In genomic region chr10:101046332-101047238, GRCh38 we compare ENCODE assay signal across 16 cellular contexts. TPM values are rescaled to one million over a fixed set of nuclear protein-coding genes. Genes with fewer than 3 reads are reported as not detected.
A peak's percentile ranks its signal among the peaks of the same experiment; 100 is the strongest.
DNase-seq lines count a peak whose midpoint lies in the region; ATAC-seq and TF ChIP-seq lines count a peak whose summit lies in the region.
"Had no signal": no experiment of that assay in that cellular context is flagged by ENCODE, and none has a peak within 500 bp of the region (broad histone marks: within the 10 kb centered on the region; RNA-seq: fewer than 3 reads in every experiment).

No MANE protein-coding gene starts in this region.

- H3K4me1 ChIP-seq in BLaER1 (peaks cover 48% of the 10 kb centered on the region), HEK293 (ENCODE audit: control insufficient read depth, insufficient read depth, low read length) (peaks cover 11% of the 10 kb centered on the region), sigmoid colon (peaks cover 0 to 24% (median 22%) of the 10 kb centered on the region in 4 donors)

- TF ChIP-seq CTCF in HEK293 (tag by site-specific recombination; IDR thresholded peaks at IDR 0.05) = peak; percentile 50; the same call in 1 of the 2 replicates
- no peak for TF ChIP-seq CTCF in WTC11 (IDR thresholded peaks at IDR 0.05)
- TF ChIP-seq CTCF in sigmoid colon (IDR thresholded peaks at IDR 0.05) = no peak

- peaks cover 31% of the 10 kb centered on the region; the same call in 1 of the 2 replicates for H4K20me1 ChIP-seq in BLaER1

- no peaks in the 10 kb centered on the region for H3K9me3 Mint-ChIP-seq in WTC11
- H3K9me3 Mint-ChIP-seq: activated CD4-positive, alpha-beta T cell treated with anti-CD3 and anti-CD28 coated beads, Interleukin-2, amount 10 ng/mL, durations not matched to agents 7 days and 5 days; stimulated activated memory B cell treated with anti-CD40 and anti-IgM and Interleukin-4, amounts not matched to agents 10 μg/mL and 1 μg/mL and 100 μg/mL, for 72 hours had no signal

- no peak overlapping the region for H3K9ac ChIP-seq in BLaER1

- peak overlapping the region; percentile 73 for H3K4me3 Mint-ChIP-seq in WTC11
- H3K4me3 Mint-ChIP-seq: activated CD4-positive, alpha-beta T cell treated with anti-CD3 and anti-CD28 coated beads, Interleukin-2, amount 10 ng/mL, durations not matched to agents 7 days and 5 days; stimulated activated memory B cell treated with anti-CD40 and anti-IgM and Interleukin-4, amounts not matched to agents 10 μg/mL and 1 μg/mL and 100 μg/mL, for 72 hours had no signal

- ATAC-seq in WTC11 (peak; percentile 11), HG03159 (IDR thresholded peaks at IDR 0.05; ENCODE audit: unreplicated experiment) (no peak)
- ATAC-seq: stimulated activated memory B cell treated with anti-CD40 and anti-IgM and Interleukin-4, amounts not matched to agents 10 μg/mL and 1 μg/mL and 100 μg/mL, for 72 hours had no signal

- CTCF ChIA-PET in HEK293 (lab: Yijun Ruan, JAX) = interaction anchor here (0.8 to 10.1 kb wide), 9 partner anchors 9 to 96 kb away, joined by 3 to 112 read pairs (median 5); partner anchors contain the start of gene KAZALD1
- CTCF ChIA-PET in WTC11 (lab: Charles Lee) = interaction anchor here (0.5 to 10.4 kb wide), 19 partner anchors 8 to 245 kb away, joined by 3 to 405 read pairs (median 5); partner anchors contain the start of genes KAZALD1, LZTS2, PDZD7 and SFXN3

- intact Hi-C loops in sigmoid colon (cut with DNase I) = loop anchor here (5.0 kb wide), 1 partner anchor 96 kb away; no protein-coding TSS in a partner anchor

- H3K27ac ChIP-seq in BLaER1 (no peak overlapping the region), HEK293 (ENCODE audit: extremely low read depth, low read depth, low read length) (no peak overlapping the region), sigmoid colon (no peak overlapping the region)

- no peaks in the 10 kb centered on the region for H3K36me3 Mint-ChIP-seq in WTC11
- H3K36me3 Mint-ChIP-seq: stimulated activated memory B cell treated with anti-CD40 and anti-IgM and Interleukin-4, amounts not matched to agents 10 μg/mL and 1 μg/mL and 100 μg/mL, for 72 hours had no signal

- H3K9me3 ChIP-seq in BLaER1 (no peaks in the 10 kb centered on the region), HEK293 (ENCODE audit: control insufficient read depth, insufficient read depth, low read depth, low read length) (no peaks in the 10 kb centered on the region), sigmoid colon (no peaks in the 10 kb centered on the region)

- no peak for TF ChIP-seq POLR2A in sigmoid colon (IDR thresholded peaks at IDR 0.05)

- POLR2A ChIA-PET in HEK293 (lab: Yijun Ruan, JAX) = interaction anchor here (1.6 kb wide), 1 partner anchor 15 kb away, joined by 6 read pairs; the partner anchor contains the start of gene KAZALD1
- POLR2A ChIA-PET in WTC11 (lab: Charles Lee) = interaction anchor here (0.6 to 1.4 kb wide), 6 partner anchors 11 to 362 kb away, joined by 3 to 4 read pairs (median 3); no protein-coding TSS in a partner anchor

- no peak overlapping the region for H3K4me3 ChIP-seq in BLaER1
- H3K4me3 ChIP-seq in HEK293 (ENCODE audit: low read depth, low read length) = no peak overlapping the region
- H3K4me3 ChIP-seq in sigmoid colon = no peak overlapping the region
- H3K4me3 ChIP-seq: smooth muscle cell had no signal

- peaks cover 83% of the 10 kb centered on the region for H3K27me3 Mint-ChIP-seq in WTC11 (ENCODE audit: low read depth)

- no peak for TF ChIP-seq EP300 in sigmoid colon (IDR thresholded peaks at IDR 0.05)

- peaks cover 56% of the 10 kb centered on the region for H3K4me1 Mint-ChIP-seq in WTC11

- H3K36me3 ChIP-seq in BLaER1 = peaks cover 6% of the 10 kb centered on the region; the same call in 1 of the 2 replicates
- no peaks in the 10 kb centered on the region for H3K36me3 ChIP-seq in HEK293 (ENCODE audit: control insufficient read depth in 2 of 2, insufficient read depth in 1 of 2, low read length in 2 of 2)
- H3K36me3 ChIP-seq in sigmoid colon = no peaks in the 10 kb centered on the region

- DNase-seq in WTC11 (ENCODE audit: low spot score) (peak; percentile 59), left kidney (ENCODE audit: low read depth, low spot score) (peak; percentile 72), SHP77 treated with DMSO at 0.1 percent for 48 hours (lab: John Stamatoyannopoulos, UW) (no peak), sigmoid colon (no peak), COR-L47 (lab: John Stamatoyannopoulos, UW) (no peak)
- DNase-seq: activated CD4-positive, alpha-beta T cell treated with anti-CD3 and anti-CD28 coated beads, Interleukin-2, amount 10 ng/mL, durations not matched to agents 7 days and 5 days; activated T-cell treated with anti-CD3 and anti-CD28 coated beads, Interleukin-2, amount 50 U/mL, for 1 hour; cerebellar nuclear complex; DMS79; KG1; T-helper 2 cell had no signal

- no peak overlapping the region for H3K27ac Mint-ChIP-seq in WTC11
- H3K27ac Mint-ChIP-seq: activated CD4-positive, alpha-beta T cell treated with anti-CD3 and anti-CD28 coated beads, Interleukin-2, amount 10 ng/mL, durations not matched to agents 7 days and 5 days; stimulated activated memory B cell treated with anti-CD40 and anti-IgM and Interleukin-4, amounts not matched to agents 10 μg/mL and 1 μg/mL and 100 μg/mL, for 72 hours had no signal

- peak overlapping the region; percentile 64 for H3K4me2 ChIP-seq in BLaER1
- H3K4me2 ChIP-seq: smooth muscle cell had no signal

- peaks cover 48% of the 10 kb centered on the region for H3K27me3 ChIP-seq in BLaER1
- H3K27me3 ChIP-seq in sigmoid colon = peaks cover 36 to 57% (median 52%) of the 10 kb centered on the region in 3 donors

- WGBS in sigmoid colon, 2 donors = 53 to 61% methylated on average over 25 of the region's 25 CpGs

TF ChIP-seq in HEK293, 187 proteins besides CTCF, POLR2A, EP300 and RAD21 (continues in another document):
- no peak for TF ChIP-seq ZNF645 (tag by site-specific recombination; IDR thresholded peaks at IDR 0.05)
- TF ChIP-seq GLIS1 (tag by site-specific recombination; IDR thresholded peaks at IDR 0.05) = peak; percentile 26; the same call in 1 of the 2 replicates
- no peak for TF ChIP-seq ZNF549 (tag by site-specific recombination; IDR thresholded peaks at IDR 0.05)
- TF ChIP-seq ZBTB17 (tag by site-specific recombination; IDR thresholded peaks at IDR 0.05) = peak; percentile 99

TF ChIP-seq in WTC11, 78 proteins besides CTCF, POLR2A, EP300 and RAD21 (continues in another document):
- TF ChIP-seq MAX (CRISPR knock-in tag; IDR thresholded peaks at IDR 0.05) = 0 out of 2 replicates have a peak, but pooled peaks have one; percentile 20
- no peak for TF ChIP-seq AFF4 (CRISPR knock-in tag; IDR thresholded peaks at IDR 0.05; ENCODE audit: borderline replicate concordance)
- TF ChIP-seq ZNF121 (CRISPR knock-in tag; IDR thresholded peaks at IDR 0.05) = 0 out of 2 replicates have a peak, but pooled peaks have one; percentile 15
- no peak for TF ChIP-seq MYBL2 (CRISPR knock-in tag; IDR thresholded peaks at IDR 0.05)

RNA-seq across cellular contexts. Expression of gene KAZALD1, which starts 15.2 kb away (rescaled TPM):
- total RNA-seq in WTC11 (2021) (9.6 to 19.2 TPM (median 10.2 TPM) in 3 replicates), sigmoid colon (1 to 10 TPM in 3 of 4 donors, under 1 TPM in 1; 0.49 to 3.9 (median 3.0) TPM)
- polyA plus RNA-seq in sigmoid colon = 10 to 100 TPM; 15.6 to 40.2 (median 25.7) TPM

RNA-seq across cellular contexts. Expression of gene SFXN3, which starts 15.6 kb away (rescaled TPM):
- 2.5 to 5.6 TPM (median 3.2 TPM) in 3 replicates for total RNA-seq in WTC11 (2021)
- total RNA-seq in sigmoid colon = 10 to 100 TPM; 17.5 to 57.1 (median 43.5) TPM
- 10 to 100 TPM in 2 of 3 donors, 1 to 10 TPM in 1; 9.5 to 16.9 (median 11.4) TPM for polyA plus RNA-seq in sigmoid colon

RNA-seq across cellular contexts. Expression of gene PDZD7, which starts 15.7 kb away (rescaled TPM):
- total RNA-seq in WTC11 (2021) (1.9 to 2.7 TPM (median 2.6 TPM) in 3 replicates), sigmoid colon (1 to 10 TPM in 3 of 4 donors, under 1 TPM in 1; 0.16 to 2.4 (median 1.3) TPM)
- under 1 TPM in 2 of 3 donors, not detected in 1; 0.60 to 0.70 TPM for polyA plus RNA-seq in sigmoid colon

RNA-seq across cellular contexts. Expression of gene LZTS2, which starts 47.0 kb away (rescaled TPM):
- total RNA-seq in WTC11 (2021) (84.6 to 93.1 TPM (median 91.1 TPM) in 3 replicates), sigmoid colon (100 to 1,000 TPM in 3 of 4 donors, 10 to 100 TPM in 1; 82.3 to 169 (median 116) TPM)
- 10 to 100 TPM; 10.9 to 36.7 (median 23.4) TPM for polyA plus RNA-seq in sigmoid colon

RNA-seq across cellular contexts. Expression of gene TWNK, which starts 59.2 kb away (rescaled TPM):
- total RNA-seq in WTC11 (2021) (24.5 to 28.2 TPM (median 26.2 TPM) in 3 replicates), sigmoid colon (1 to 10 TPM; 3.3 to 4.6 (median 4.1) TPM)
- 1 to 10 TPM; 2.4 to 9.0 (median 2.8) TPM for polyA plus RNA-seq in sigmoid colon

Comparison
In these comparisons a context has a peak if more than half of its experiments do, and no peak if none do; other contexts are left out.
1. DNase-seq: peak in WTC11 (single experiment) and left kidney (single experiment); none in SHP77 treated with DMSO at 0.1 percent for 48 hours (single experiment), sigmoid colon (single experiment) and COR-L47 (single experiment).